Comparison of ENCODE assay signal across 20 cellular contexts in genomic region chr17:66562119-66562518, GRCh38.
DNase-seq lines count a peak whose midpoint lies in the region; ATAC-seq, FAIRE-seq and TF ChIP-seq lines count a peak whose summit lies in the region.
"Had no signal": no experiment of that assay in that cellular context is flagged by ENCODE, and none has a peak within 500 bp of the region (broad histone marks: within the 10 kb centered on the region; RNA-seq: fewer than 3 reads in every experiment).

No MANE protein-coding gene starts in this region.

- H3K4me1 ChIP-seq in small intestine (ENCODE audit: control insufficient read depth in 2 of 2, insufficient read depth in 1 of 2, low read depth in 1 of 2, low read length in 1 of 2) = no peaks in the 10 kb centered on the region
- H3K4me1 ChIP-seq in breast epithelium = no peaks in the 10 kb centered on the region

- ATAC-seq in activated CD8-positive, alpha-beta memory T cell treated with anti-CD3 and anti-CD28 coated beads, Interleukin-2, amount 10 ng/mL, durations not matched to agents 7 days and 5 days = no peak
- ATAC-seq in GM21737 (IDR thresholded peaks at IDR 0.05; ENCODE audit: unreplicated experiment) (no peak), GM18858 (IDR thresholded peaks at IDR 0.05; ENCODE audit: unreplicated experiment) (no peak)

- no peak for TF ChIP-seq CTCF in breast epithelium (IDR thresholded peaks at IDR 0.05)

- H3K27me3 Mint-ChIP-seq in activated CD8-positive, alpha-beta memory T cell treated with anti-CD3 and anti-CD28 coated beads, Interleukin-2, amount 10 ng/mL, durations not matched to agents 7 days and 5 days = no peaks in the 10 kb centered on the region
- no peaks in the 10 kb centered on the region for H3K27me3 Mint-ChIP-seq in activated naive CD8-positive, alpha-beta T cell treated with anti-CD3 and anti-CD28 coated beads for 36 hours
- H3K27me3 Mint-ChIP-seq: B cell; CD8-positive, alpha-beta memory T cell had no signal

- H3K9me3 ChIP-seq in small intestine (ENCODE audit: control insufficient read depth, low read depth) (no peaks in the 10 kb centered on the region), breast epithelium (peaks cover 0 to 5% of the 10 kb centered on the region in 2 donors)
- H3K9me3 ChIP-seq: Caco-2, HAP-1 had no signal

- intact Hi-C loops in breast epithelium (cut with DNase I; ENCODE audit: low total_unique reads) = no loop called here

- no peak overlapping the region for H3K4me3 Mint-ChIP-seq in activated CD8-positive, alpha-beta memory T cell treated with anti-CD3 and anti-CD28 coated beads, Interleukin-2, amount 10 ng/mL, durations not matched to agents 7 days and 5 days
- H3K4me3 Mint-ChIP-seq in activated naive CD8-positive, alpha-beta T cell treated with anti-CD3 and anti-CD28 coated beads for 36 hours = no peak overlapping the region
- H3K4me3 Mint-ChIP-seq: B cell; CD8-positive, alpha-beta memory T cell had no signal

- TF ChIP-seq POLR2A in breast epithelium (IDR thresholded peaks at IDR 0.05) = no peak

- H3K36me3 ChIP-seq in small intestine (ENCODE audit: control insufficient read depth in 2 of 2, insufficient read depth in 2 of 2, low read length in 2 of 2) (no peaks in the 10 kb centered on the region), breast epithelium (no peaks in the 10 kb centered on the region)
- H3K36me3 ChIP-seq: HAP-1 had no signal

- H3K36me3 Mint-ChIP-seq in activated CD8-positive, alpha-beta memory T cell treated with anti-CD3 and anti-CD28 coated beads, Interleukin-2, amount 10 ng/mL, durations not matched to agents 7 days and 5 days = no peaks in the 10 kb centered on the region
- peaks cover 18% of the 10 kb centered on the region for H3K36me3 Mint-ChIP-seq in activated naive CD8-positive, alpha-beta T cell treated with anti-CD3 and anti-CD28 coated beads for 36 hours
- H3K36me3 Mint-ChIP-seq: CD8-positive, alpha-beta memory T cell had no signal

- peak; percentile 98 for FAIRE-seq in small intestine (lab: Jason Lieb, UNC)
- FAIRE-seq: D721Med, GM12892, GM18507 had no signal

- peak; percentile 26 for DNase-seq in activated CD8-positive, alpha-beta memory T cell treated with anti-CD3 and anti-CD28 coated beads for 24 hours
- DNase-seq in activated CD8-positive, alpha-beta memory T cell treated with anti-CD3 and anti-CD28 coated beads, Interleukin-2, amount 10 ng/mL, durations not matched to agents 7 days and 5 days = no peak
- peak; percentile 31 for DNase-seq in NCI-H69 (lab: John Stamatoyannopoulos, UW)
- no peak for DNase-seq in activated naive CD8-positive, alpha-beta T cell treated with anti-CD3 and anti-CD28 coated beads for 36 hours
- no peak for DNase-seq in small intestine
- DNase-seq in breast epithelium (ENCODE audit: low spot score in 2 of 2) = no peak
- DNase-seq: 8988T; Caco-2; CD8-positive, alpha-beta memory T cell; DMS153; DMS79; GDM1 had no signal

- no peaks in the 10 kb centered on the region for H3K9me3 Mint-ChIP-seq in activated CD8-positive, alpha-beta memory T cell treated with anti-CD3 and anti-CD28 coated beads, Interleukin-2, amount 10 ng/mL, durations not matched to agents 7 days and 5 days (ENCODE audit: low read depth)
- H3K9me3 Mint-ChIP-seq in activated naive CD8-positive, alpha-beta T cell treated with anti-CD3 and anti-CD28 coated beads for 36 hours = no peaks in the 10 kb centered on the region
- H3K9me3 Mint-ChIP-seq: CD8-positive, alpha-beta memory T cell had no signal

- no peak overlapping the region for H3K4me3 ChIP-seq in small intestine (ENCODE audit: low read depth in 1 of 2, low read length in 2 of 2)
- no peak overlapping the region for H3K4me3 ChIP-seq in breast epithelium
- H3K4me3 ChIP-seq: BLaER1 treated with 17β-estradiol and CSF1 and Interleukin-3, amounts not matched to agents 10 nM and 100 nM; HAP-1 had no signal

- H3K27ac ChIP-seq in small intestine (ENCODE audit: low read depth in 1 of 2, low read length in 1 of 2) = no peak overlapping the region
- no peak overlapping the region for H3K27ac ChIP-seq in breast epithelium
- H3K27ac ChIP-seq: BLaER1 treated with 17β-estradiol and CSF1 and Interleukin-3, amounts not matched to agents 10 nM and 100 nM had no signal

- H3K27me3 ChIP-seq in small intestine (ENCODE audit: control insufficient read depth in 2 of 2, insufficient read depth in 2 of 2, low read length in 2 of 2) = no peaks in the 10 kb centered on the region
- no peaks in the 10 kb centered on the region for H3K27me3 ChIP-seq in breast epithelium
- H3K27me3 ChIP-seq: BLaER1 treated with 17β-estradiol and CSF1 and Interleukin-3, amounts not matched to agents 10 nM and 100 nM had no signal

- H3K27ac Mint-ChIP-seq in activated CD8-positive, alpha-beta memory T cell treated with anti-CD3 and anti-CD28 coated beads, Interleukin-2, amount 10 ng/mL, durations not matched to agents 7 days and 5 days = no peak overlapping the region
- H3K27ac Mint-ChIP-seq in activated naive CD8-positive, alpha-beta T cell treated with anti-CD3 and anti-CD28 coated beads for 36 hours = peak overlapping the region; percentile 11
- H3K27ac Mint-ChIP-seq: B cell had no signal

- H3K4me1 Mint-ChIP-seq in activated CD8-positive, alpha-beta memory T cell treated with anti-CD3 and anti-CD28 coated beads, Interleukin-2, amount 10 ng/mL, durations not matched to agents 7 days and 5 days = peaks cover 3% of the 10 kb centered on the region
- peaks cover 16% of the 10 kb centered on the region for H3K4me1 Mint-ChIP-seq in activated naive CD8-positive, alpha-beta T cell treated with anti-CD3 and anti-CD28 coated beads for 36 hours
- H3K4me1 Mint-ChIP-seq: B cell had no signal

- CTCF ChIA-PET in activated CD8-positive, alpha-beta memory T cell treated with anti-CD3 and anti-CD28 coated beads, Interleukin-2, amount 10 ng/mL, durations not matched to agents 7 days and 5 days (lab: Charles Lee) = interaction anchor here (0.6 to 1.3 kb wide), 2 partner anchors 13 to 14 kb away, joined by 3 to 5 read pairs; no protein-coding TSS in a partner anchor

Comparison
In these comparisons a context has a peak if more than half of its experiments do, and no peak if none do; other contexts are left out.
1. DNase-seq: peak in activated CD8-positive, alpha-beta memory T cell treated with anti-CD3 and anti-CD28 coated beads for 24 hours (single experiment) and NCI-H69 (single experiment); none in activated CD8-positive, alpha-beta memory T cell treated with anti-CD3 and anti-CD28 coated beads, Interleukin-2, amount 10 ng/mL, durations not matched to agents 7 days and 5 days (single experiment), activated naive CD8-positive, alpha-beta T cell treated with anti-CD3 and anti-CD28 coated beads for 36 hours (single experiment), small intestine (single experiment) and breast epithelium (0 of 2).